Comparison of ENCODE assay signal across 30 cellular contexts in the genomic region with DNA sequence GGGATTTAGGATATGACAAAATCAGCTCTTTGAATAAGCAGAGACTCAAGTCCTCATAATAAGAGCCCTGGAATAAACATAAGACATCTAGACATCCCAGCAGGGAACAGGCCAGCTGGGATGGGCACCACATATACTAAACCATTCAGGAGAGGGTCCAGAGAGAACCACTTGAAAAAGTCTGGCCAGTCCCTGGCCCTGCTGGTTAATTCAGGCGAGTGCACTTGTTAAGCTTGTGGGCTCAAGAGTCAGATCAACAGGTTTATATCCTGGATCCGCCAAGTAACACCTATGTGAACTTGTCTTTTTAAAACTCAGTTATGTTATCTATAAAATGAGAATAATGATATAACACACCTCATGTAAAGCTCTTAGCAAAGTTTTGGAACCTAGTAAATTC.
"Had no signal": no experiment of that assay in that cellular context is flagged by ENCODE, and none has a peak within 500 bp of the region (broad histone marks: within the 10 kb centered on the region; RNA-seq: fewer than 3 reads in every experiment).

No MANE protein-coding gene starts in this region.

- DNase-seq: activated CD4-positive, alpha-beta memory T cell treated with anti-CD3 and anti-CD28 coated beads for 36 hours; activated CD4-positive, alpha-beta T cell treated with anti-CD3 and anti-CD28 coated beads for 36 hours; activated CD4-positive, alpha-beta T cell treated with anti-CD3 and anti-CD28 coated beads, Interleukin-2, amount 10 ng/mL, durations not matched to agents 24 days and 14 days; activated CD4-positive, CD25-positive, alpha-beta regulatory T cell; activated CD4-positive, CD25-positive, alpha-beta regulatory T cell treated with anti-CD3 and anti-CD28 coated beads, Interleukin-2, amount 50 U/mL, for 72 hours; activated CD8-positive, alpha-beta memory T cell treated with anti-CD3 and anti-CD28 coated beads, Interleukin-2, amount 50 U/mL, for 48 hours; activated effector memory CD4-positive, alpha-beta T cell treated with Interleukin-2 at 50 U/mL for 16 hours; activated gamma-delta T cell treated with Interleukin-2 at 50 U/mL for 16 hours; activated naive CD4-positive, alpha-beta T cell treated with anti-CD3 and anti-CD28 coated beads, Interleukin-2, amount 50 U/mL, for 16 hours; activated naive CD4-positive, alpha-beta T cell treated with Interleukin-2 at 50 U/mL for 16 hours; activated T-cell treated with anti-CD3 and anti-CD28 coated beads for 4 hours; activated T-cell treated with anti-CD3 and anti-CD28 coated beads, Interleukin-2, amount 50 U/mL, for 24 hours; amniotic stem cell; aorta; body of pancreas; caudate nucleus; cortex of kidney; dermis blood vessel endothelial cell; effector CD4-positive, alpha-beta T cell; effector memory CD8-positive, alpha-beta T cell; foreskin fibroblast; heart left ventricle; T-helper 1 cell; T-helper 17 cell; T1000; WERI-Rb-1 had no signal

- H3K9me3 ChIP-seq: body of pancreas had no signal

- H3K4me1 ChIP-seq: body of pancreas, heart left ventricle had no signal

- H3K4me1 Mint-ChIP-seq: activated CD4-positive, alpha-beta T cell treated with anti-CD3 and anti-CD28 coated beads for 36 hours; activated CD4-positive, alpha-beta T cell treated with anti-CD3 and anti-CD28 coated beads, Interleukin-2, amount 10 ng/mL, durations not matched to agents 24 days and 14 days; activated T-helper 17 cell treated with anti-CD3 and anti-CD28 coated beads, Interleukin-2, amount 50 U/mL, for 72 hours; T-helper 17 cell had no signal

- H3K27ac ChIP-seq: body of pancreas, epithelial cell of prostate, heart left ventricle, WERI-Rb-1 had no signal

- ATAC-seq: activated CD4-positive, alpha-beta T cell treated with anti-CD3 and anti-CD28 coated beads for 36 hours; activated T-helper 17 cell treated with anti-CD3 and anti-CD28 coated beads, Interleukin-2, amount 50 U/mL, for 72 hours; body of pancreas; effector memory CD8-positive, alpha-beta T cell; heart left ventricle; T-helper 17 cell had no signal

- H3K4me3 Mint-ChIP-seq: activated CD4-positive, alpha-beta memory T cell treated with anti-CD3 and anti-CD28 coated beads for 36 hours; activated CD4-positive, alpha-beta T cell treated with anti-CD3 and anti-CD28 coated beads for 36 hours; activated CD4-positive, alpha-beta T cell treated with anti-CD3 and anti-CD28 coated beads, Interleukin-2, amount 10 ng/mL, durations not matched to agents 24 days and 14 days; activated naive CD8-positive, alpha-beta T cell; activated T-cell treated with anti-CD3 and anti-CD28 coated beads, Interleukin-2, amount 50 U/mL, for 24 hours; activated T-helper 17 cell treated with anti-CD3 and anti-CD28 coated beads, Interleukin-2, amount 50 U/mL, for 72 hours; effector memory CD8-positive, alpha-beta T cell; T-helper 17 cell; T-helper 2 cell treated with Interferon-gamma antibody and Interleukin-4, amounts not matched to agents 5 μg/mL and 100 μg/mL, for 36 hours had no signal

- H3K9me3 Mint-ChIP-seq: activated CD4-positive, alpha-beta memory T cell treated with anti-CD3 and anti-CD28 coated beads for 36 hours; activated CD4-positive, alpha-beta T cell treated with anti-CD3 and anti-CD28 coated beads, Interleukin-2, amount 10 ng/mL, durations not matched to agents 24 days and 14 days; T-helper 2 cell treated with Interferon-gamma antibody and Interleukin-4, amounts not matched to agents 5 μg/mL and 100 μg/mL, for 36 hours had no signal

- H3K27me3 Mint-ChIP-seq: activated CD4-positive, alpha-beta T cell treated with anti-CD3 and anti-CD28 coated beads, Interleukin-2, amount 10 ng/mL, durations not matched to agents 24 days and 14 days had no signal

- H3K36me3 Mint-ChIP-seq: activated CD4-positive, alpha-beta memory T cell treated with anti-CD3 and anti-CD28 coated beads for 36 hours had no signal

- H3K27ac Mint-ChIP-seq: activated CD4-positive, alpha-beta memory T cell treated with anti-CD3 and anti-CD28 coated beads for 36 hours; activated CD4-positive, alpha-beta T cell treated with anti-CD3 and anti-CD28 coated beads for 36 hours; activated CD4-positive, alpha-beta T cell treated with anti-CD3 and anti-CD28 coated beads, Interleukin-2, amount 10 ng/mL, durations not matched to agents 24 days and 14 days; activated naive CD8-positive, alpha-beta T cell; activated T-cell treated with anti-CD3 and anti-CD28 coated beads, Interleukin-2, amount 50 U/mL, for 24 hours; activated T-helper 17 cell treated with anti-CD3 and anti-CD28 coated beads, Interleukin-2, amount 50 U/mL, for 72 hours; effector memory CD8-positive, alpha-beta T cell; T-helper 17 cell; T-helper 2 cell treated with Interferon-gamma antibody and Interleukin-4, amounts not matched to agents 5 μg/mL and 100 μg/mL, for 36 hours had no signal

- H3K27me3 ChIP-seq: body of pancreas had no signal
